In the genomic region with DNA sequence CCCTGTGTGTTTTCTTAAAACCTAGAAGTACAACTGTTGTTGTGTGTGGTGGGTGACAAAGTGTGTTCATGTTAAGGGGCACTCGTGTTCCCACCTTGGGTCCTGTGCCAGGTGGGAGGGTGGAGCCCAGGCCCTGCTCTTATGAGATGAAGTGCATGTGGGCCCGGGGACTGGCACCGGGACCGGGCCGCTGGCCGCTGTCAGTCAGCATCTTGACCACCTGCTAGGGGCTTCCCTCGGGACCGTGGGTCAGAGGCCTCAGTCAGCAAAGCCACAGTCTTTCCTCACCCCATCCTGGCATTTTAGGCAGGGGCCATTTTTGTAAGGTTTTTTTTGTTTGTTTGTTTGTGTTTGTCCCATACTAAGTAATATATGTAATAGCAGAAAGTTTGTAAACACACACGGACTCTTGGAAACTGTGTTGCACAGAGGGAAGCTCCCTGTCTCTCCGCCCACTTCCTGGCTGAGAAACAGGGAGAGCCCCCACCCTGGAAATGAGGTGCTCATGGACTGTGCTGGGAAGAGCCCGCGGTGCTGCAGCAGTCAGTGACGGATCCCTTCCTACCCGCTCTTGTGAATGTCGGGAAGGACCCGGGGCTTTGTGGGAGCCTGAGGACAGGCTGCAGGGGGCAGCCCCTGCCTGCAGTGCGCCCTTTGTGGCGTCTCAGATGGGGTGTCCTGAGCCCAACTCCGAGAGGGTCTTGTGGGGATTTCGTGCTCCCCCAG, we compare ENCODE assay signal across 31 cellular contexts. TPM values are rescaled to one million over a fixed set of nuclear protein-coding genes. Genes with fewer than 3 reads are reported as not detected.
A peak's percentile ranks its signal among the peaks of the same experiment; 100 is the strongest.
DNase-seq lines count a peak whose midpoint lies in the region; ATAC-seq, FAIRE-seq and TF ChIP-seq lines count a peak whose summit lies in the region.
"Had no signal": no experiment of that assay in that cellular context is flagged by ENCODE, and none has a peak within 500 bp of the region (broad histone marks: within the 10 kb centered on the region; RNA-seq: fewer than 3 reads in every experiment).

No MANE protein-coding gene starts in this region.

- no peak overlapping the region for H2AFZ ChIP-seq in HepG2 (ENCODE audit: low read length)
- H2AFZ ChIP-seq: PC-9 had no signal

- peaks cover 0 to 28% of the 10 kb centered on the region in 2 experiments; a peak in 2 of 3 replicates for H3K36me3 ChIP-seq in HEK293 (ENCODE audit: control insufficient read depth in 2 of 2, insufficient read depth in 1 of 2, low read length in 2 of 2)
- H3K36me3 ChIP-seq in HepG2 (replicated peaks in 1 of 2; ENCODE audit: control insufficient read depth in 1 of 2, insufficient read depth in 2 of 2, low read length in 2 of 2), result peaks cover 2 to 26% of the 10 kb centered on the region in 2 experiments; a peak in 3 of 5 replicates
- H3K36me3 ChIP-seq in skeletal muscle satellite cell (ENCODE audit: insufficient read depth, low read length), result no peaks in the 10 kb centered on the region
- H3K36me3 ChIP-seq: adrenal gland had no signal

- TF ChIP-seq RAD21 in HepG2 (CRISPR knock-in tag; IDR thresholded peaks at IDR 0.05), result no peak

- H3K9me3 Mint-ChIP-seq in natural killer cell, result no peaks in the 10 kb centered on the region
- H3K9me3 Mint-ChIP-seq: activated naive CD4-positive, alpha-beta T cell treated with anti-CD3 and anti-CD28 coated beads, Interleukin-2, amount 10 ng/mL, durations not matched to agents 7 days and 5 days; activated T-helper 17 cell treated with anti-CD3 and anti-CD28 coated beads, Interleukin-2, amount 50 U/mL, for 72 hours; HFFc6; immature natural killer cell; naive B cell had no signal

- WGBS in HepG2 (ENCODE audit: low lambda C conversion rate), result 98% methylated on average over 17 of the region's 20 CpGs

- TF ChIP-seq EP300 in HepG2 (IDR thresholded peaks at IDR 0.05; ENCODE audit: low read depth in 2 of 2, low read length in 2 of 2) (no peak), HepG2 (CRISPR knock-in tag; IDR thresholded peaks at IDR 0.05; ENCODE audit: borderline replicate concordance) (no peak)

- FAIRE-seq in HepG2 (lab: Jason Lieb, UNC), result no peak

- no peak for ATAC-seq in HepG2
- ATAC-seq in GM18868 (IDR thresholded peaks at IDR 0.05; ENCODE audit: unreplicated experiment), result no peak
- ATAC-seq in GM21619 (IDR thresholded peaks at IDR 0.05; ENCODE audit: unreplicated experiment), result no peak
- no peak for ATAC-seq in natural killer cell
- ATAC-seq in T-helper 17 cell, result no peak
- ATAC-seq: activated CD4-positive, alpha-beta T cell treated with anti-CD3 and anti-CD28 coated beads for 36 hours; activated CD8-positive, alpha-beta T cell treated with anti-CD3 and anti-CD28 coated beads, Interleukin-2, amount 10 ng/mL, durations not matched to agents 7 days and 5 days; activated T-helper 17 cell treated with anti-CD3 and anti-CD28 coated beads, Interleukin-2, amount 50 U/mL, for 72 hours had no signal

- DNase-seq in dermis blood vessel endothelial cell, result peak; percentile 37
- DNase-seq in HepG2 (ENCODE audit: low spot score), result no peak
- no peak for DNase-seq in natural killer cell
- no peak for DNase-seq in T-helper 17 cell
- DNase-seq: activated CD4-positive, alpha-beta T cell treated with anti-CD3 and anti-CD28 coated beads for 36 hours; activated CD8-positive, alpha-beta T cell treated with anti-CD3 and anti-CD28 coated beads, Interleukin-2, amount 10 ng/mL, durations not matched to agents 7 days and 5 days; activated naive CD4-positive, alpha-beta T cell treated with anti-CD3 and anti-CD28 coated beads, Interleukin-2, amount 10 ng/mL, durations not matched to agents 7 days and 5 days; adrenal gland; brain microvascular endothelial cell; Calu3; DMS79 treated with DMSO at 0.1 percent for 48 hours; effector CD4-positive, alpha-beta T cell; GDM1; HFFc6; hypothalamus; immature natural killer cell; naive B cell; NCI-H1105 treated with DMSO at 0.1 percent for 48 hours; NCI-H2029 treated with DMSO at 0.1 percent for 48 hours; NCI-H526 treated with DMSO at 0.1 percent for 48 hours; PC-9; SHP77 treated with DMSO at 0.1 percent for 48 hours; stimulated activated CD4-positive, alpha-beta T cell treated with anti-CD3 and anti-CD28 coated beads, Interleukin-1b, Interleukin-23, amount 100 ng/mL, for 48 hours; stimulated activated naive CD4-positive, alpha-beta T cell treated with Interleukin-2 at 50 U/mL for 16 hours; T-helper 9 cell had no signal

- H3K4me3 Mint-ChIP-seq in natural killer cell (no peak overlapping the region), T-helper 17 cell (no peak overlapping the region)
- H3K4me3 Mint-ChIP-seq: activated CD4-positive, alpha-beta T cell treated with anti-CD3 and anti-CD28 coated beads for 36 hours; activated CD8-positive, alpha-beta T cell treated with anti-CD3 and anti-CD28 coated beads, Interleukin-2, amount 10 ng/mL, durations not matched to agents 7 days and 5 days; activated naive CD4-positive, alpha-beta T cell treated with anti-CD3 and anti-CD28 coated beads, Interleukin-2, amount 10 ng/mL, durations not matched to agents 7 days and 5 days; activated T-helper 17 cell treated with anti-CD3 and anti-CD28 coated beads, Interleukin-2, amount 50 U/mL, for 72 hours; HFFc6; immature natural killer cell; naive B cell had no signal

- H3K27ac Mint-ChIP-seq in natural killer cell (no peak overlapping the region), T-helper 17 cell (no peak overlapping the region)
- H3K27ac Mint-ChIP-seq: activated CD4-positive, alpha-beta T cell treated with anti-CD3 and anti-CD28 coated beads for 36 hours; activated CD8-positive, alpha-beta T cell treated with anti-CD3 and anti-CD28 coated beads, Interleukin-2, amount 10 ng/mL, durations not matched to agents 7 days and 5 days; activated naive CD4-positive, alpha-beta T cell treated with anti-CD3 and anti-CD28 coated beads, Interleukin-2, amount 10 ng/mL, durations not matched to agents 7 days and 5 days; activated T-helper 17 cell treated with anti-CD3 and anti-CD28 coated beads, Interleukin-2, amount 50 U/mL, for 72 hours; HFFc6; immature natural killer cell; naive B cell had no signal

- BruUV-seq in HepG2 (replicated peaks; lab: Mats Ljungman, UMichigan), result no TSS peak

- H3K27me3 Mint-ChIP-seq in natural killer cell (ENCODE audit: low read depth in 2 of 2), result no peaks in the 10 kb centered on the region
- no peaks in the 10 kb centered on the region for H3K27me3 Mint-ChIP-seq in T-helper 17 cell
- H3K27me3 Mint-ChIP-seq: activated CD4-positive, alpha-beta T cell treated with anti-CD3 and anti-CD28 coated beads for 36 hours; activated T-helper 17 cell treated with anti-CD3 and anti-CD28 coated beads, Interleukin-2, amount 50 U/mL, for 72 hours had no signal

- H3K36me3 Mint-ChIP-seq in natural killer cell (no peaks in the 10 kb centered on the region), T-helper 17 cell (ENCODE audit: low read depth) (peaks cover 4% of the 10 kb centered on the region)
- H3K36me3 Mint-ChIP-seq: activated naive CD4-positive, alpha-beta T cell treated with anti-CD3 and anti-CD28 coated beads, Interleukin-2, amount 10 ng/mL, durations not matched to agents 7 days and 5 days; naive B cell had no signal

- H3K4me2 ChIP-seq in HepG2 (ENCODE audit: low read depth, low read length), result no peak overlapping the region
- peak overlapping the region; percentile 2 for H3K4me2 ChIP-seq in skeletal muscle satellite cell (ENCODE audit: low read length)
- H3K4me2 ChIP-seq: PC-9, smooth muscle cell had no signal

- peaks cover 49% of the 10 kb centered on the region for H4K20me1 ChIP-seq in HepG2 (ENCODE audit: insufficient read depth, low read length)

- no peaks in the 10 kb centered on the region for H3K27me3 ChIP-seq in HepG2 (ENCODE audit: control insufficient read depth in 1 of 2, insufficient read depth in 2 of 2, low read length in 2 of 2)
- no peaks in the 10 kb centered on the region for H3K27me3 ChIP-seq in skeletal muscle satellite cell (ENCODE audit: control insufficient read depth, insufficient read depth, low read length)
- H3K27me3 ChIP-seq: adrenal gland, brain microvascular endothelial cell had no signal

- CTCF ChIA-PET in HEK293 (lab: Yijun Ruan, JAX), result interaction anchor here (0.6 to 4.0 kb wide), 2 partner anchors 11 to 15 kb away, joined by 3 to 23 read pairs; no protein-coding TSS in a partner anchor
- CTCF ChIA-PET in HepG2 (lab: Yijun Ruan, JAX; ENCODE audit: low intra/inter-chr PET ratio, low total read pairs), result no interaction called here

- intact Hi-C loops in HepG2 (cut with micrococcal nuclease; ENCODE audit: unreplicated experiment) (no loop called here), natural killer cell (cut with micrococcal nuclease) (no loop called here)

- in situ Hi-C loops in HepG2 (cut with HindIII; ENCODE audit: extremely low pct_ligation_motif_present, low pct_unique_long_range_greater_than_20kb), result no loop called here

- no peak overlapping the region for H3K9ac ChIP-seq in HepG2 (ENCODE audit: insufficient read depth, low read depth, low read length)
- no peak overlapping the region for H3K9ac ChIP-seq in skeletal muscle satellite cell (ENCODE audit: low read depth, low read length)

- no peak for TF ChIP-seq POLR2A in HepG2 (IDR thresholded peaks at IDR 0.05; ENCODE audit: insufficient read depth in 1 of 2, low read depth in 2 of 2, low read length in 2 of 2)

- POLR2A ChIA-PET in HEK293 (lab: Yijun Ruan, JAX), result no interaction called here
- POLR2A ChIA-PET in HepG2 (lab: Yijun Ruan, JAX), result no interaction called here

- no peak overlapping the region for H3K27ac ChIP-seq in HEK293 (ENCODE audit: extremely low read depth, low read depth, low read length)
- no peak overlapping the region for H3K27ac ChIP-seq in HepG2 (ENCODE audit: extremely low read length, insufficient read depth, low read length)
- H3K27ac ChIP-seq: adrenal gland, brain microvascular endothelial cell, PC-9 had no signal

- H3K4me1 ChIP-seq in HEK293 (ENCODE audit: control insufficient read depth, insufficient read depth, low read length) (no peaks in the 10 kb centered on the region), HepG2 (ENCODE audit: insufficient read depth, low read length) (no peaks in the 10 kb centered on the region), skeletal muscle satellite cell (ENCODE audit: control insufficient read depth, insufficient read depth, low read length) (peaks cover 27% of the 10 kb centered on the region)
- H3K4me1 ChIP-seq: adrenal gland had no signal

- TF ChIP-seq CTCF in HEK293 (tag by site-specific recombination; IDR thresholded peaks at IDR 0.05) (no peak), HepG2 (CRISPR knock-in tag; IDR thresholded peaks at IDR 0.05) (no peak), natural killer cell (IDR thresholded peaks at IDR 0.05) (no peak)

- no peak overlapping the region for H3K4me3 ChIP-seq in HEK293 (ENCODE audit: low read depth, low read length)
- no peak overlapping the region for H3K4me3 ChIP-seq in HepG2 (replicated peaks in 1 of 3; ENCODE audit: insufficient read depth in 1 of 3, low read depth in 2 of 3, low read length in 3 of 3)
- no peak overlapping the region for H3K4me3 ChIP-seq in skeletal muscle satellite cell (ENCODE audit: low read length)
- H3K4me3 ChIP-seq: adrenal gland, PC-9, smooth muscle cell had no signal

- peaks cover 77% of the 10 kb centered on the region for H3K79me2 ChIP-seq in HepG2 (ENCODE audit: insufficient read depth, low read length)

- H3K4me1 Mint-ChIP-seq in natural killer cell (peaks cover 0 to 4% of the 10 kb centered on the region in 2 donors), T-helper 17 cell (peaks cover 14% of the 10 kb centered on the region)
- H3K4me1 Mint-ChIP-seq: activated naive CD4-positive, alpha-beta T cell treated with anti-CD3 and anti-CD28 coated beads, Interleukin-2, amount 10 ng/mL, durations not matched to agents 7 days and 5 days; naive B cell had no signal

- H3K9me3 ChIP-seq in HEK293 (ENCODE audit: control insufficient read depth, insufficient read depth, low read depth, low read length), result no peaks in the 10 kb centered on the region
- H3K9me3 ChIP-seq in HepG2 (ENCODE audit: low read length), result no peaks in the 10 kb centered on the region
- H3K9me3 ChIP-seq in skeletal muscle satellite cell (replicated peaks; ENCODE audit: low read length), result no peaks in the 10 kb centered on the region
- no peaks in the 10 kb centered on the region for H3K9me3 ChIP-seq in T-helper 17 cell (ENCODE audit: control insufficient read depth, low read length, poor library complexity, severe bottlenecking)
- H3K9me3 ChIP-seq: adrenal gland had no signal

RNA-seq across cellular contexts. Expression of gene AGAP3, which starts 13.4 kb away (rescaled TPM):
- total RNA-seq in dermis blood vessel endothelial cell (94.9 and 142 TPM in 2 replicates), HepG2 (2016; rRNA removed; fragmentation: Illumina TruSeq; extraction: Trizol) (24.9 and 31.3 TPM in 2 replicates), natural killer cell (10 to 100 TPM; 27.7 to 46.9 (median 42.8) TPM), T-helper 17 cell (10 to 100 TPM; 45.6 to 53.0 TPM)
- total RNA-seq in HepG2 (2016; cell fraction: cytosol; rRNA removed; fragmentation: Illumina TruSeq; extraction: Trizol; ENCODE audit: low read depth), result 26.6 and 28.2 TPM in 2 replicates
- 24.2 and 30.5 TPM in 2 replicates for total RNA-seq in HepG2 (2016; cell fraction: insoluble cytoplasmic fraction; rRNA removed; fragmentation: Illumina TruSeq; extraction: Trizol)
- total RNA-seq in HepG2 (2016; cell fraction: membrane; rRNA removed; fragmentation: Illumina TruSeq; extraction: Trizol), result 34.8 and 39.9 TPM in 2 replicates
- total RNA-seq in HepG2 (2016; cell fraction: nucleus; rRNA removed; fragmentation: Illumina TruSeq; extraction: Trizol), result 26.5 and 31.8 TPM in 2 replicates
- 61.4 and 62.0 TPM in 2 replicates for polyA plus RNA-seq in HepG2 (2011; rRNA removed)
- 54.9 and 70.5 TPM in 2 replicates for polyA plus RNA-seq in HepG2 (2011; cell fraction: cytosol; rRNA removed)
- 255 and 313 TPM in 2 replicates for polyA plus RNA-seq in HepG2 (2011; cell fraction: nucleus; rRNA removed)
- 46.4 and 66.8 TPM in 2 replicates for polyA plus RNA-seq in HepG2 (2012)
- polyA plus RNA-seq in HepG2 (2016; cell fraction: cytosol; fragmentation: Illumina TruSeq; extraction: Trizol; ENCODE audit: low read depth), result 23.3 and 25.2 TPM in 2 replicates
- 36.6 and 44.9 TPM in 2 replicates for polyA plus RNA-seq in HepG2 (2016; cell fraction: insoluble cytoplasmic fraction; fragmentation: Illumina TruSeq; extraction: Trizol; ENCODE audit: low read depth)
- 48.3 and 57.9 TPM in 2 replicates for polyA plus RNA-seq in HepG2 (2016; cell fraction: membrane; fragmentation: Illumina TruSeq; extraction: Trizol; ENCODE audit: low read depth)
- 94.3 and 94.4 TPM in 2 replicates for polyA plus RNA-seq in HepG2 (2016; cell fraction: nucleus; fragmentation: Illumina TruSeq; extraction: Trizol; ENCODE audit: insufficient read depth, low read depth)
- polyA minus RNA-seq in HepG2 (2011; rRNA and poly(A)+ RNA removed; ENCODE audit: low replicate concordance), result 70.7 and 91.8 TPM in 2 replicates
- polyA minus RNA-seq in HepG2 (2011; cell fraction: cytosol; rRNA and poly(A)+ RNA removed), result 43.3 and 46.7 TPM in 2 replicates
- polyA minus RNA-seq in HepG2 (2011; cell fraction: nucleus; rRNA and poly(A)+ RNA removed), result 71.4 and 81.1 TPM in 2 replicates
- total RNA-seq in skeletal muscle satellite cell (2012; rRNA removed), result 60.1 and 66.2 TPM in 2 replicates

RNA-seq across cellular contexts. Expression of gene TMUB1, which starts 16.4 kb away (rescaled TPM):
- total RNA-seq in dermis blood vessel endothelial cell (28.4 and 35.6 TPM in 2 replicates), HepG2 (2016; rRNA removed; fragmentation: Illumina TruSeq; extraction: Trizol) (31.8 and 51.6 TPM in 2 replicates), natural killer cell (10 to 100 TPM; 44.1 to 49.8 (median 47.3) TPM), T-helper 17 cell (10 to 100 TPM; 46.6 to 52.4 TPM)
- total RNA-seq in HepG2 (2016; cell fraction: cytosol; rRNA removed; fragmentation: Illumina TruSeq; extraction: Trizol; ENCODE audit: low read depth), result 65.7 and 75.8 TPM in 2 replicates
- 32.2 and 52.0 TPM in 2 replicates for total RNA-seq in HepG2 (2016; cell fraction: insoluble cytoplasmic fraction; rRNA removed; fragmentation: Illumina TruSeq; extraction: Trizol)
- 89.1 and 106 TPM in 2 replicates for total RNA-seq in HepG2 (2016; cell fraction: membrane; rRNA removed; fragmentation: Illumina TruSeq; extraction: Trizol)
- 25.0 and 26.7 TPM in 2 replicates for total RNA-seq in HepG2 (2016; cell fraction: nucleus; rRNA removed; fragmentation: Illumina TruSeq; extraction: Trizol)
- 44.8 and 47.8 TPM in 2 replicates for polyA plus RNA-seq in HepG2 (2011; rRNA removed)
- polyA plus RNA-seq in HepG2 (2011; cell fraction: cytosol; rRNA removed), result 27.8 and 54.6 TPM in 2 replicates
- polyA plus RNA-seq in HepG2 (2011; cell fraction: nucleus; rRNA removed), result 66.5 and 75.5 TPM in 2 replicates
- 33.8 and 40.3 TPM in 2 replicates for polyA plus RNA-seq in HepG2 (2012)
- 123 and 138 TPM in 2 replicates for polyA plus RNA-seq in HepG2 (2016; cell fraction: cytosol; fragmentation: Illumina TruSeq; extraction: Trizol; ENCODE audit: low read depth)
- 51.6 and 55.5 TPM in 2 replicates for polyA plus RNA-seq in HepG2 (2016; cell fraction: insoluble cytoplasmic fraction; fragmentation: Illumina TruSeq; extraction: Trizol; ENCODE audit: low read depth)
- polyA plus RNA-seq in HepG2 (2016; cell fraction: membrane; fragmentation: Illumina TruSeq; extraction: Trizol; ENCODE audit: low read depth), result 146 and 154 TPM in 2 replicates
- polyA plus RNA-seq in HepG2 (2016; cell fraction: nucleus; fragmentation: Illumina TruSeq; extraction: Trizol; ENCODE audit: insufficient read depth, low read depth), result 85.5 and 89.1 TPM in 2 replicates
- polyA minus RNA-seq in HepG2 (2011; rRNA and poly(A)+ RNA removed; ENCODE audit: low replicate concordance), result 5.6 and 25.8 TPM in 2 replicates
- 22.8 and 25.2 TPM in 2 replicates for polyA minus RNA-seq in HepG2 (2011; cell fraction: cytosol; rRNA and poly(A)+ RNA removed)
- 5.6 and 6.3 TPM in 2 replicates for polyA minus RNA-seq in HepG2 (2011; cell fraction: nucleus; rRNA and poly(A)+ RNA removed)
- total RNA-seq in skeletal muscle satellite cell (2012; rRNA removed), result 18.8 and 25.1 TPM in 2 replicates

RNA-seq across cellular contexts. Expression of gene FASTK, which starts 19.0 kb away (rescaled TPM):
- 67.0 and 69.6 TPM in 2 replicates for total RNA-seq in dermis blood vessel endothelial cell
- 33.0 and 52.9 TPM in 2 replicates for total RNA-seq in HepG2 (2016; rRNA removed; fragmentation: Illumina TruSeq; extraction: Trizol)
- total RNA-seq in HepG2 (2016; cell fraction: cytosol; rRNA removed; fragmentation: Illumina TruSeq; extraction: Trizol; ENCODE audit: low read depth), result 29.1 and 30.5 TPM in 2 replicates
- 32.4 and 60.3 TPM in 2 replicates for total RNA-seq in HepG2 (2016; cell fraction: insoluble cytoplasmic fraction; rRNA removed; fragmentation: Illumina TruSeq; extraction: Trizol)
- 41.0 and 43.4 TPM in 2 replicates for total RNA-seq in HepG2 (2016; cell fraction: membrane; rRNA removed; fragmentation: Illumina TruSeq; extraction: Trizol)
- 51.3 and 66.2 TPM in 2 replicates for total RNA-seq in HepG2 (2016; cell fraction: nucleus; rRNA removed; fragmentation: Illumina TruSeq; extraction: Trizol)
- polyA plus RNA-seq in HepG2 (2011; rRNA removed), result 55.7 and 69.5 TPM in 2 replicates
- polyA plus RNA-seq in HepG2 (2011; cell fraction: cytosol; rRNA removed), result 26.4 and 50.0 TPM in 2 replicates
- polyA plus RNA-seq in HepG2 (2011; cell fraction: nucleus; rRNA removed), result 502 and 643 TPM in 2 replicates
- polyA plus RNA-seq in HepG2 (2012), result 25.5 and 34.3 TPM in 2 replicates
- polyA plus RNA-seq in HepG2 (2016; cell fraction: cytosol; fragmentation: Illumina TruSeq; extraction: Trizol; ENCODE audit: low read depth), result 23.6 and 24.6 TPM in 2 replicates
- 29.6 and 34.7 TPM in 2 replicates for polyA plus RNA-seq in HepG2 (2016; cell fraction: insoluble cytoplasmic fraction; fragmentation: Illumina TruSeq; extraction: Trizol; ENCODE audit: low read depth)
- 31.2 and 34.1 TPM in 2 replicates for polyA plus RNA-seq in HepG2 (2016; cell fraction: membrane; fragmentation: Illumina TruSeq; extraction: Trizol; ENCODE audit: low read depth)
- polyA plus RNA-seq in HepG2 (2016; cell fraction: nucleus; fragmentation: Illumina TruSeq; extraction: Trizol; ENCODE audit: insufficient read depth, low read depth), result 122 and 126 TPM in 2 replicates
- 72.5 and 75.7 TPM in 2 replicates for polyA minus RNA-seq in HepG2 (2011; rRNA and poly(A)+ RNA removed; ENCODE audit: low replicate concordance)
- polyA minus RNA-seq in HepG2 (2011; cell fraction: cytosol; rRNA and poly(A)+ RNA removed), result 14.0 and 16.2 TPM in 2 replicates
- polyA minus RNA-seq in HepG2 (2011; cell fraction: nucleus; rRNA and poly(A)+ RNA removed), result 80.8 and 95.9 TPM in 2 replicates
- 58.3 and 85.2 TPM in 2 replicates for total RNA-seq in skeletal muscle satellite cell (2012; rRNA removed)
- 10 to 100 TPM; 72.8 to 89.4 (median 85.2) TPM for total RNA-seq in natural killer cell
- 10 to 100 TPM; 67.7 to 82.2 TPM for total RNA-seq in T-helper 17 cell

RNA-seq across cellular contexts. Expression of gene SLC4A2, which starts 40.3 kb away (rescaled TPM):
- total RNA-seq in dermis blood vessel endothelial cell (93.6 and 113 TPM in 2 replicates), HepG2 (2016; rRNA removed; fragmentation: Illumina TruSeq; extraction: Trizol) (47.4 and 73.4 TPM in 2 replicates), natural killer cell (10 to 100 TPM; 60.4 to 87.3 (median 66.1) TPM), T-helper 17 cell (10 to 100 TPM; 48.9 to 61.3 TPM)
- total RNA-seq in HepG2 (2016; cell fraction: cytosol; rRNA removed; fragmentation: Illumina TruSeq; extraction: Trizol; ENCODE audit: low read depth), result 8.6 and 14.7 TPM in 2 replicates
- 34.8 and 77.4 TPM in 2 replicates for total RNA-seq in HepG2 (2016; cell fraction: insoluble cytoplasmic fraction; rRNA removed; fragmentation: Illumina TruSeq; extraction: Trizol)
- total RNA-seq in HepG2 (2016; cell fraction: membrane; rRNA removed; fragmentation: Illumina TruSeq; extraction: Trizol), result 26.6 and 30.8 TPM in 2 replicates
- 63.4 and 65.4 TPM in 2 replicates for total RNA-seq in HepG2 (2016; cell fraction: nucleus; rRNA removed; fragmentation: Illumina TruSeq; extraction: Trizol)
- polyA plus RNA-seq in HepG2 (2011; rRNA removed), result 46.0 and 51.9 TPM in 2 replicates
- polyA plus RNA-seq in HepG2 (2011; cell fraction: cytosol; rRNA removed), result 27.2 and 39.8 TPM in 2 replicates
- polyA plus RNA-seq in HepG2 (2011; cell fraction: nucleus; rRNA removed), result 152 and 184 TPM in 2 replicates
- polyA plus RNA-seq in HepG2 (2012), result 43.5 and 58.1 TPM in 2 replicates
- polyA plus RNA-seq in HepG2 (2016; cell fraction: cytosol; fragmentation: Illumina TruSeq; extraction: Trizol; ENCODE audit: low read depth), result 13.4 and 18.9 TPM in 2 replicates
- polyA plus RNA-seq in HepG2 (2016; cell fraction: insoluble cytoplasmic fraction; fragmentation: Illumina TruSeq; extraction: Trizol; ENCODE audit: low read depth), result 43.1 and 59.0 TPM in 2 replicates
- 34.8 and 39.1 TPM in 2 replicates for polyA plus RNA-seq in HepG2 (2016; cell fraction: membrane; fragmentation: Illumina TruSeq; extraction: Trizol; ENCODE audit: low read depth)
- polyA plus RNA-seq in HepG2 (2016; cell fraction: nucleus; fragmentation: Illumina TruSeq; extraction: Trizol; ENCODE audit: insufficient read depth, low read depth), result 204 and 209 TPM in 2 replicates
- 135 and 192 TPM in 2 replicates for polyA minus RNA-seq in HepG2 (2011; rRNA and poly(A)+ RNA removed; ENCODE audit: low replicate concordance)
- polyA minus RNA-seq in HepG2 (2011; cell fraction: cytosol; rRNA and poly(A)+ RNA removed), result 36.1 and 36.4 TPM in 2 replicates
- polyA minus RNA-seq in HepG2 (2011; cell fraction: nucleus; rRNA and poly(A)+ RNA removed), result 37.8 and 40.6 TPM in 2 replicates
- 54.8 and 77.8 TPM in 2 replicates for total RNA-seq in skeletal muscle satellite cell (2012; rRNA removed)

RNA-seq across cellular contexts. Expression of gene CDK5, which starts 42.0 kb away (rescaled TPM):
- total RNA-seq in dermis blood vessel endothelial cell, result 14.1 and 17.6 TPM in 2 replicates
- total RNA-seq in HepG2 (2016; rRNA removed; fragmentation: Illumina TruSeq; extraction: Trizol), result 21.3 and 22.6 TPM in 2 replicates
- total RNA-seq in HepG2 (2016; cell fraction: cytosol; rRNA removed; fragmentation: Illumina TruSeq; extraction: Trizol; ENCODE audit: low read depth), result 12.6 and 13.7 TPM in 2 replicates
- total RNA-seq in HepG2 (2016; cell fraction: insoluble cytoplasmic fraction; rRNA removed; fragmentation: Illumina TruSeq; extraction: Trizol), result 20.7 and 24.2 TPM in 2 replicates
- 11.2 and 14.0 TPM in 2 replicates for total RNA-seq in HepG2 (2016; cell fraction: membrane; rRNA removed; fragmentation: Illumina TruSeq; extraction: Trizol)
- total RNA-seq in HepG2 (2016; cell fraction: nucleus; rRNA removed; fragmentation: Illumina TruSeq; extraction: Trizol), result 11.2 and 11.8 TPM in 2 replicates
- polyA plus RNA-seq in HepG2 (2011; rRNA removed), result 16.4 and 17.3 TPM in 2 replicates
- 19.6 and 22.3 TPM in 2 replicates for polyA plus RNA-seq in HepG2 (2011; cell fraction: cytosol; rRNA removed)
- 13.9 TPM in 2 replicates for polyA plus RNA-seq in HepG2 (2011; cell fraction: nucleus; rRNA removed)
- polyA plus RNA-seq in HepG2 (2012), result 12.1 and 12.5 TPM in 2 replicates
- 8.2 and 9.4 TPM in 2 replicates for polyA plus RNA-seq in HepG2 (2016; cell fraction: cytosol; fragmentation: Illumina TruSeq; extraction: Trizol; ENCODE audit: low read depth)
- 24.7 and 27.5 TPM in 2 replicates for polyA plus RNA-seq in HepG2 (2016; cell fraction: insoluble cytoplasmic fraction; fragmentation: Illumina TruSeq; extraction: Trizol; ENCODE audit: low read depth)
- polyA plus RNA-seq in HepG2 (2016; cell fraction: membrane; fragmentation: Illumina TruSeq; extraction: Trizol; ENCODE audit: low read depth), result 9.4 and 11.3 TPM in 2 replicates
- polyA plus RNA-seq in HepG2 (2016; cell fraction: nucleus; fragmentation: Illumina TruSeq; extraction: Trizol; ENCODE audit: insufficient read depth, low read depth), result 18.0 and 20.6 TPM in 2 replicates
- 36.0 and 75.6 TPM in 2 replicates for polyA minus RNA-seq in HepG2 (2011; rRNA and poly(A)+ RNA removed; ENCODE audit: low replicate concordance)
- polyA minus RNA-seq in HepG2 (2011; cell fraction: cytosol; rRNA and poly(A)+ RNA removed), result 8.6 and 12.4 TPM in 2 replicates
- polyA minus RNA-seq in HepG2 (2011; cell fraction: nucleus; rRNA and poly(A)+ RNA removed), result 7.0 and 11.7 TPM in 2 replicates
- total RNA-seq in skeletal muscle satellite cell (2012; rRNA removed), result 15.7 and 18.1 TPM in 2 replicates
- total RNA-seq in natural killer cell, result 1 to 10 TPM; 6.2 to 8.0 (median 6.6) TPM
- 1 to 10 TPM; 4.7 TPM for total RNA-seq in T-helper 17 cell

Comparison
In these comparisons a context has a peak if more than half of its experiments do, and no peak if none do; other contexts are left out.
1. Of the 63 proteins assayed by ChIP-seq in both HepG2 and HEK293: peak only in HepG2: none; only in HEK293: PATZ1 and PRDM10; in both: none; in neither: 61.